In genomic region chr12:125151284-125151683, GRCh38 we compare ENCODE assay signal across 22 cellular contexts. TPM values are rescaled to one million over a fixed set of nuclear protein-coding genes. Genes with fewer than 3 reads are reported as not detected.
DNase-seq lines count a peak whose midpoint lies in the region; ATAC-seq, FAIRE-seq and TF ChIP-seq lines count a peak whose summit lies in the region.
"Had no signal": no experiment of that assay in that cellular context is flagged by ENCODE, and none has a peak within 500 bp of the region (broad histone marks: within the 10 kb centered on the region; RNA-seq: fewer than 3 reads in every experiment).

No MANE protein-coding gene starts in this region.

- intact Hi-C loops in K562 (cut with micrococcal nuclease) = no loop called here
- intact Hi-C loops in activated CD4-positive, alpha-beta T cell treated with anti-CD3 and anti-CD28 coated beads for 36 hours (cut with DNase I, micrococcal nuclease) = no loop called here

- no peaks in the 10 kb centered on the region for H3K36me3 Mint-ChIP-seq in activated CD4-positive, alpha-beta T cell treated with anti-CD3 and anti-CD28 coated beads for 36 hours (ENCODE audit: low read depth)
- H3K36me3 Mint-ChIP-seq: CD8-positive, alpha-beta memory T cell had no signal

- no peak for TF ChIP-seq EP300 in K562 (IDR thresholded peaks at IDR 0.05; ENCODE audit: low read length)

- no peaks in the 10 kb centered on the region for H3K9me3 ChIP-seq in K562 (replicated peaks; ENCODE audit: control insufficient read depth, insufficient read depth, low read depth, low read length)
- H3K9me3 ChIP-seq: SJSA1 had no signal

- no peak for TF ChIP-seq POLR2A in K562 (conservative IDR thresholded peaks at IDR 0.05)

- H3K4me2 ChIP-seq in K562 (ENCODE audit: insufficient read depth, low read length) = peak overlapping the region; percentile 49

- 28% methylated on average over 8 of the region's 9 CpGs for WGBS in K562 (ENCODE audit: insufficient coverage, low coverage, missing lambda C conversion rate)

- H3K4me1 ChIP-seq in K562 (replicated peaks in 1 of 2; ENCODE audit: control insufficient read depth in 2 of 2, insufficient read depth in 2 of 2, low read length in 2 of 2) = no peaks in the 10 kb centered on the region; a peak in 2 of 5 replicates
- H3K4me1 ChIP-seq: SJSA1 had no signal

- ATAC-seq in K562 (peak; percentile 91), GM19397 (IDR thresholded peaks at IDR 0.05; ENCODE audit: unreplicated experiment) (no peak), HG03520 (IDR thresholded peaks at IDR 0.05; ENCODE audit: unreplicated experiment) (no peak)
- no peak for ATAC-seq in activated CD4-positive, alpha-beta T cell treated with anti-CD3 and anti-CD28 coated beads for 36 hours
- ATAC-seq: T-helper 17 cell had no signal

- peak overlapping the region; percentile 72 for H2AFZ ChIP-seq in K562 (ENCODE audit: low read depth, low read length)

- DNase-seq in ELF-1 (ENCODE audit: low read depth, low spot score) = peak; percentile 63
- peak; percentile 14 for DNase-seq in HuH-7.5 (ENCODE audit: low spot score)
- DNase-seq in K562 (ENCODE audit: extremely low read depth in 1 of 4, low spot score in 3 of 4) = peak; percentile 49 to 74 (median 70)
- peak; percentile 63 for DNase-seq in iPS-NIHi7 (ENCODE audit: extremely low spot score)
- DNase-seq in activated CD4-positive, alpha-beta T cell treated with anti-CD3 and anti-CD28 coated beads for 36 hours = no peak
- no peak for DNase-seq in NCI-H69 (lab: John Stamatoyannopoulos, UW)
- DNase-seq: C1 segment of cervical spinal cord; CD8-positive, alpha-beta memory T cell; DMS79 treated with DMSO at 0.1 percent for 48 hours; GDM1; HFFc6; KG1; NCI-H1105 treated with DMSO at 0.1 percent for 48 hours; NCI-H1694 treated with DMSO at 0.1 percent for 48 hours; NCI-H2107; NCI-H345; NCI-H524 treated with DMSO at 0.1 percent for 48 hours; T-helper 17 cell had no signal

- no peaks in the 10 kb centered on the region for H3K27me3 Mint-ChIP-seq in activated CD4-positive, alpha-beta T cell treated with anti-CD3 and anti-CD28 coated beads for 36 hours

- POLR2A ChIA-PET in K562 (lab: Yijun Ruan, JAX) = no interaction called here
- POLR2A ChIA-PET in activated CD4-positive, alpha-beta T cell treated with anti-CD3 and anti-CD28 coated beads for 36 hours (lab: Charles Lee) = no interaction called here

- no peak for TF ChIP-seq CTCF in K562 (IDR thresholded peaks at IDR 0.05 in 2 of 3, conservative IDR thresholded peaks at IDR 0.05 in 1 of 3; ENCODE audit: insufficient read depth in 2 of 3, low read depth in 1 of 3, low read length in 3 of 3)

- in situ Hi-C loops in K562 (cut with MboI) = no loop called here

- no peak overlapping the region for H3K4me3 ChIP-seq in K562
- H3K4me3 ChIP-seq: SJSA1 had no signal

- H3K27ac Mint-ChIP-seq in activated CD4-positive, alpha-beta T cell treated with anti-CD3 and anti-CD28 coated beads for 36 hours = no peak overlapping the region
- H3K27ac Mint-ChIP-seq: CD8-positive, alpha-beta memory T cell; HFFc6; T-helper 17 cell had no signal

- peaks cover 3 to 19% of the 10 kb centered on the region in 2 experiments; a peak in 2 of 5 replicates for H3K27me3 ChIP-seq in K562 (ENCODE audit: control insufficient read depth in 2 of 2, insufficient read depth in 2 of 2, low read length in 2 of 2)
- H3K27me3 ChIP-seq: SJSA1 had no signal

- H3K9ac ChIP-seq in K562 (ENCODE audit: insufficient read depth in 1 of 2, low read depth in 2 of 2, low read length in 2 of 2) = no peak overlapping the region

- no peak overlapping the region for H3K27ac ChIP-seq in K562 (ENCODE audit: extremely low read depth, low read depth, low read length)
- H3K27ac ChIP-seq: SJSA1 had no signal

- no peaks in the 10 kb centered on the region for H3K9me1 ChIP-seq in K562 (ENCODE audit: control insufficient read depth, insufficient read depth, low read length)

- H3K79me2 ChIP-seq in K562 (ENCODE audit: control insufficient read depth, insufficient read depth, low read length) = no peaks in the 10 kb centered on the region

- FAIRE-seq in K562 (lab: Jason Lieb, UNC) = peak; percentile 46
- FAIRE-seq: GM19239 had no signal

- no peak for TF ChIP-seq RAD21 in K562 (CRISPR knock-in tag; conservative IDR thresholded peaks at IDR 0.05 in 1 of 2, IDR thresholded peaks at IDR 0.05 in 1 of 2)

- no peaks in the 10 kb centered on the region for H3K9me3 Mint-ChIP-seq in activated CD4-positive, alpha-beta T cell treated with anti-CD3 and anti-CD28 coated beads for 36 hours (ENCODE audit: low read depth)
- H3K9me3 Mint-ChIP-seq: HFFc6 had no signal

- H3K4me1 Mint-ChIP-seq in activated CD4-positive, alpha-beta T cell treated with anti-CD3 and anti-CD28 coated beads for 36 hours = no peaks in the 10 kb centered on the region
- H3K4me1 Mint-ChIP-seq: CD8-positive, alpha-beta memory T cell; T-helper 17 cell had no signal

- no peak overlapping the region for H3K4me3 Mint-ChIP-seq in activated CD4-positive, alpha-beta T cell treated with anti-CD3 and anti-CD28 coated beads for 36 hours
- H3K4me3 Mint-ChIP-seq: CD8-positive, alpha-beta memory T cell; HFFc6; T-helper 17 cell had no signal

- BruUV-seq in K562 (replicated peaks; lab: Mats Ljungman, UMichigan) = no TSS peak

- no peaks in the 10 kb centered on the region for H4K20me1 ChIP-seq in K562 (replicated peaks; ENCODE audit: control insufficient read depth, insufficient read depth, low read length)

- no peaks in the 10 kb centered on the region for H3K36me3 ChIP-seq in K562 (ENCODE audit: control insufficient read depth, insufficient read depth, low read length)
- H3K36me3 ChIP-seq: SJSA1 had no signal

- CTCF ChIA-PET in K562 (lab: Yijun Ruan, JAX; ENCODE audit: low intra/inter-chr PET ratio) = no interaction called here
- CTCF ChIA-PET in activated CD4-positive, alpha-beta T cell treated with anti-CD3 and anti-CD28 coated beads for 36 hours (lab: Charles Lee) = no interaction called here

TF ChIP-seq in K562, 482 proteins besides CTCF, POLR2A, EP300 and RAD21 (continues in another document):
- no peak for TF ChIP-seq ZFX (CRISPR knock-in tag; IDR thresholded peaks at IDR 0.05)
- TF ChIP-seq L3MBTL2 (IDR thresholded peaks at IDR 0.05) = peak; percentile 64
- no peak for TF ChIP-seq ZNF12 (CRISPR knock-in tag; IDR thresholded peaks at IDR 0.05)
- TF ChIP-seq ZNF239 (CRISPR knock-in tag; IDR thresholded peaks at IDR 0.05) = no peak
- TF ChIP-seq SOX6 (IDR thresholded peaks at IDR 0.05) = peak; percentile 24; the same call in 1 of the 2 replicates
- TF ChIP-seq ZNF408 (CRISPR knock-in tag; IDR thresholded peaks at IDR 0.05; ENCODE audit: low read depth) = no peak

RNA-seq across cellular contexts. Expression of gene TMEM132B, which starts 34.9 kb away (rescaled TPM):
- not detected in 2 replicates for total RNA-seq in K562 (2011; cell fraction: chromatin; rRNA removed; ENCODE audit: low replicate concordance)
- not detected in 2 replicates for total RNA-seq in K562 (2011; cell fraction: nucleolus; rRNA removed)
- not detected in 2 replicates for total RNA-seq in K562 (2011; cell fraction: nucleoplasm; rRNA removed)
- total RNA-seq in K562 (2014; rRNA removed) (not detected in 2 replicates), K562 (2014; rRNA removed; fragmentation: Illumina TruSeq; extraction: Trizol) (0.04 TPM in 1 of 2 replicates, not detected in the other), K562 (2015; rRNA removed; fragmentation: Illumina TruSeq; extraction: Trizol) (0.07 TPM in 1 of 2 replicates, not detected in the other), K562 (2021) (0.18 TPM in 1 of 2 replicates, not detected in the other)
- polyA plus RNA-seq in K562 (2011; rRNA removed) (0.01 TPM in 1 of 2 replicates, not detected in the other), K562 (2014; fragmentation: Illumina TruSeq; extraction: Trizol) (0.13 TPM in 1 of 2 replicates, not detected in the other), K562 (2014; fragmentation: Nextera tagmentation; extraction: Ambion mirVana) (not detected), K562 (2014; rRNA removed) (not detected in 2 replicates)
- polyA plus RNA-seq in K562 (2011; cell fraction: cytosol; rRNA removed) = not detected in 2 replicates
- 0.04 and 0.11 TPM in 2 replicates for polyA plus RNA-seq in K562 (2011; cell fraction: nucleus; rRNA removed)
- polyA plus RNA-seq in K562 (2012) = 0.01 and 0.14 TPM in 2 replicates
- not detected in 2 replicates for polyA minus RNA-seq in K562 (2011; rRNA and poly(A)+ RNA removed)
- polyA minus RNA-seq in K562 (2011; cell fraction: cytosol; rRNA and poly(A)+ RNA removed) = not detected in 2 replicates
- not detected in 2 replicates for polyA minus RNA-seq in K562 (2011; cell fraction: nucleus; rRNA and poly(A)+ RNA removed)
- not detected for total RNA-seq in activated CD4-positive, alpha-beta T cell treated with anti-CD3 and anti-CD28 coated beads for 36 hours
- total RNA-seq: CD8-positive, alpha-beta memory T cell; T-helper 17 cell had no signal
- polyA plus RNA-seq: CD8-positive, alpha-beta memory T cell had no signal

Comparison
In these comparisons a context has a peak if more than half of its experiments do, and no peak if none do; other contexts are left out.
1. DNase-seq: peak in ELF-1 (single experiment), HuH-7.5 (single experiment), K562 (4 of 4) and iPS-NIHi7 (single experiment); none in activated CD4-positive, alpha-beta T cell treated with anti-CD3 and anti-CD28 coated beads for 36 hours (single experiment) and NCI-H69 (single experiment).